In genomic region chr9:31336841-31337240, GRCh38 we compare ENCODE assay signal across 24 cellular contexts.
"Had no signal": no experiment of that assay in that cellular context is flagged by ENCODE, and none has a peak within 500 bp of the region (broad histone marks: within the 10 kb centered on the region; RNA-seq: fewer than 3 reads in every experiment).

No MANE protein-coding gene starts in this region.

- H3K9me3 ChIP-seq: tibial artery had no signal

- H3K36me3 ChIP-seq: brain microvascular endothelial cell, tibial artery had no signal

- ATAC-seq: activated CD4-positive, alpha-beta T cell treated with anti-CD3 and anti-CD28 coated beads for 36 hours; activated CD8-positive, alpha-beta memory T cell treated with anti-CD3 and anti-CD28 coated beads, Interleukin-2, amount 10 ng/mL, durations not matched to agents 7 days and 5 days; activated naive CD8-positive, alpha-beta T cell treated with anti-CD3 and anti-CD28 coated beads, Interleukin-2, amount 50 U/mL, for 24 hours; activated T-helper 17 cell treated with anti-CD3 and anti-CD28 coated beads, Interleukin-2, amount 50 U/mL, for 72 hours; left lobe of liver; WTC11 had no signal

- H3K27ac ChIP-seq: brain microvascular endothelial cell, dorsolateral prefrontal cortex, epithelial cell of prostate, tibial artery had no signal

- H3K27me3 ChIP-seq: brain microvascular endothelial cell, dorsolateral prefrontal cortex, tibial artery had no signal

- DNase-seq: activated CD4-positive, alpha-beta memory T cell treated with anti-CD3 and anti-CD28 coated beads, Interleukin-2, amount 10 ng/mL, durations not matched to agents 7 days and 5 days; activated CD4-positive, alpha-beta T cell treated with anti-CD3 and anti-CD28 coated beads for 36 hours; activated CD8-positive, alpha-beta memory T cell treated with anti-CD3 and anti-CD28 coated beads, Interleukin-2, amount 10 ng/mL, durations not matched to agents 7 days and 5 days; activated naive CD4-positive, alpha-beta T cell treated with anti-CD3 and anti-CD28 coated beads for 36 hours; activated naive CD8-positive, alpha-beta T cell treated with anti-CD3 and anti-CD28 coated beads, Interleukin-2, amount 50 U/mL, for 24 hours; activated T-cell treated with anti-CD3 and anti-CD28 coated beads, Interleukin-2, amount 50 U/mL, for 1 hour; anterior cingulate cortex; brain microvascular endothelial cell; central memory CD4-positive, alpha-beta T cell; dorsolateral prefrontal cortex; foreskin melanocyte; hypothalamus; occipital lobe; retina; stimulated activated CD4-positive, alpha-beta T cell treated with anti-CD3 and anti-CD28 coated beads, Interleukin-12 subunit alpha, Interleukin-12 subunit beta, amount 100 ng/mL, for 4 hours; stimulated activated CD4-positive, alpha-beta T cell treated with anti-CD3 and anti-CD28 coated beads, Interleukin-1b, Interleukin-23, amount 100 ng/mL, for 48 hours; stimulated activated CD8-positive, alpha-beta memory T cell treated with anti-CD3 and anti-CD28 coated beads, Interleukin-4, amount 100 ng/mL, for 48 hours; stimulated activated naive CD4-positive, alpha-beta T cell treated with Interleukin-2 at 50 U/mL for 16 hours; substantia nigra; tibial artery had no signal

- H3K4me3 ChIP-seq: dorsolateral prefrontal cortex, tibial artery had no signal
